ENCODE assay signal across 6 cellular contexts in the genomic region with DNA sequence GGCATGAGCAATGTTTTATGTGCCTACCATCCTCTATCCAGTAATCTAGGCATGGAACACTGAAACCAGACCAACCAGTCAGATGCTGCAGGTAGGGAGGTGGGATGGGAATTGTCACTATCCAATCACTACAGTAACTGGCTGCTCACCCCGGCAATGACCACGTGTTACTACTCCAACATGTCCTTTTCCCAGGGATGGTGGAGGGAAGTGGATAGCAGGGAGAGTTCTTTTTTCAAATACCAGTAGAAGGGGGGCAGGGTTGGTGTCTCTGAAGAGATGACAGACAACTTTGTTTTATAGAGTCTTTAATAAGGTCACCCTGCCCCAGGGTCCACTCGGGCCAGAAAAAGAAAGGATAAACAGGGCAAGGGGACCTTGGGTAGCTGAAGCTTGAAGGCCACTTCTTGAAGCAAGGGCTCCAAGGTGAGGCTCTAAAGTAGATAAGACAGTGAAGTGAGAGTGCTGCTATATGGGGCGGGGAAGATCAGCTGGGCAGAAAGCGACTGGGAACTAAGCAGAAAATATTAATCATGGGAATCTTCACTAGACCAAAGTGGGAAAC.
DNase-seq lines count a peak whose midpoint lies in the region; ATAC-seq and TF ChIP-seq lines count a peak whose summit lies in the region.

No MANE protein-coding gene starts in this region.

- H3K27ac ChIP-seq in 22Rv1 (peak overlapping the region; percentile 93), SK-N-MC (peak overlapping the region; percentile 91)

- peaks cover 77% of the 10 kb centered on the region for H3K36me3 ChIP-seq in SK-N-MC (ENCODE audit: insufficient read depth, low read length)

- no peak for ATAC-seq in HG02840 (IDR thresholded peaks at IDR 0.05; ENCODE audit: low FRiP score, unreplicated experiment)

- no peaks in the 10 kb centered on the region for H3K9me3 ChIP-seq in SK-N-MC (ENCODE audit: low read depth, low read length)
- H3K9me3 ChIP-seq in iPS-18c (ENCODE audit: control insufficient read depth, insufficient read depth, low read length), result no peaks in the 10 kb centered on the region

- no peak for TF ChIP-seq CTCF in 22Rv1 (IDR thresholded peaks at IDR 0.05)

- H3K9ac ChIP-seq in SK-N-MC (ENCODE audit: insufficient read length), result peak overlapping the region; percentile 92

- no peak for DNase-seq in SK-N-MC (ENCODE audit: low read depth, low spot score)
- DNase-seq in DMS53 treated with DMSO at 0.1 percent for 48 hours (lab: John Stamatoyannopoulos, UW; ENCODE audit: unreplicated experiment), result no peak
- DNase-seq in NCI-H510A (lab: John Stamatoyannopoulos, UW), result no peak

- H3K4me3 ChIP-seq in SK-N-MC (peak overlapping the region; percentile 83), iPS-18c (ENCODE audit: insufficient read depth, low read depth, low read length) (peak overlapping the region; percentile 17)
